Comparison of ENCODE assay signal across 22 cellular contexts in the genomic region with DNA sequence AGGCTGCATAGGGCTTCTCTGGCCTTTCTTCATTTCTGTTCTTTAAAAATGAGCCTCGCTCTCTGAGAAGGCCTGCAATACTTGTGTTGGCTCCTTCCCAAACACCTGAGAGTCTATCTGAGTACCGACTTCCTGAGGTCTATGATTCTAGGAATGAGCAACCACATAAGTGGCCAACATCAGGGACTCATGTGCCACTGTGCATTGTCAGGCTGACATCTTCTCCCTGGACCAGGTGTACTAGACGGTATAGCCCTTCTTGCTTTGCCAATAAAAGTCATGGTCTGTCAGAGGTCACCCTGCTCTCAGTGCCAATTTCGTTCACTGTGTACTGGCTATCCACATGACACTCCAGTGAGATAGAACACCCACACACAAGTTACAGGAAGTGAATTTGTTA.
"Had no signal": no experiment of that assay in that cellular context is flagged by ENCODE, and none has a peak within 500 bp of the region (broad histone marks: within the 10 kb centered on the region; RNA-seq: fewer than 3 reads in every experiment).

No MANE protein-coding gene starts in this region.

- ATAC-seq: activated CD4-positive, CD25-positive, alpha-beta regulatory T cell treated with anti-CD3 and anti-CD28 coated beads, Interleukin-2, amount 50 U/mL, for 24 hours; activated CD8-positive, alpha-beta T cell treated with anti-CD3 and anti-CD28 coated beads for 36 hours; activated naive CD4-positive, alpha-beta T cell treated with anti-CD3 and anti-CD28 coated beads, Interleukin-2, amount 50 U/mL, for 72 hours; activated naive CD8-positive, alpha-beta T cell treated with anti-CD3 and anti-CD28 coated beads, Interleukin-2, amount 50 U/mL, for 24 hours; Right ventricle myocardium inferior; T-cell had no signal

- H3K36me3 ChIP-seq: MG63 had no signal

- DNase-seq: activated CD4-positive, alpha-beta T cell treated with anti-CD3 and anti-CD28 coated beads for 4 hours; activated CD8-positive, alpha-beta memory T cell treated with anti-CD3 and anti-CD28 coated beads, Interleukin-2, amount 50 U/mL, for 4 hours; activated CD8-positive, alpha-beta T cell treated with anti-CD3 and anti-CD28 coated beads for 36 hours; activated naive CD4-positive, alpha-beta T cell; activated naive CD8-positive, alpha-beta T cell treated with anti-CD3 and anti-CD28 coated beads, Interleukin-2, amount 50 U/mL, for 24 hours; activated T-cell treated with anti-CD3 and anti-CD28 coated beads, Interleukin-2, amount 50 U/mL, for 1 hour; amniotic stem cell; MG63; MV-4-11; NCI-H1092 treated with DMSO at 0.1 percent for 48 hours; NCI-H1417 treated with DMSO at 0.1 percent for 48 hours; NCI-H1694; NCI-H2081; NCI-H226; NCI-H526; T-cell; T-helper 2 cell; T1000 had no signal

- H3K27me3 ChIP-seq: MG63 had no signal

- H3K4me3 ChIP-seq: MG63, SK-N-MC had no signal

- H3K9me3 ChIP-seq: MG63 had no signal

- H3K27ac ChIP-seq: SK-N-MC had no signal
